Comparison of ENCODE assay signal across 16 cellular contexts in genomic region chr21:45898781-45899180, GRCh38.
DNase-seq lines count a peak whose midpoint lies in the region; ATAC-seq, FAIRE-seq and TF ChIP-seq lines count a peak whose summit lies in the region.
"Had no signal": no experiment of that assay in that cellular context is flagged by ENCODE, and none has a peak within 500 bp of the region (broad histone marks: within the 10 kb centered on the region; RNA-seq: fewer than 3 reads in every experiment).

No MANE protein-coding gene starts in this region.

- peak overlapping the region in 1 of 2 experiments; percentile 7 for H3K14ac ChIP-seq in mesenchymal stem cell (ENCODE audit: low read length in 2 of 2)

- H2BK15ac ChIP-seq in mesenchymal stem cell (ENCODE audit: low read depth, poor library complexity, severe bottlenecking) = no peak overlapping the region

- H3K79me2 ChIP-seq in HepG2 (ENCODE audit: insufficient read depth, low read length) = no peaks in the 10 kb centered on the region

- ATAC-seq in right lobe of liver = no peak
- no peak for ATAC-seq in HepG2
- ATAC-seq in aorta (ENCODE audit: low FRiP score) = no peak
- no peak for ATAC-seq in HG03565 (IDR thresholded peaks at IDR 0.05; ENCODE audit: unreplicated experiment)

- BruUV-seq in HepG2 (replicated peaks; lab: Mats Ljungman, UMichigan) = no TSS peak

- no peak overlapping the region for H3K27ac ChIP-seq in right lobe of liver
- no peak overlapping the region for H3K27ac ChIP-seq in HepG2 (ENCODE audit: extremely low read length, insufficient read depth, low read length)
- no peak overlapping the region for H3K27ac ChIP-seq in mesenchymal stem cell (ENCODE audit: low read length, poor library complexity, severe bottlenecking)
- H3K27ac ChIP-seq in aorta (ENCODE audit: low read depth in 1 of 2, low read length in 2 of 2) = no peak overlapping the region
- H3K27ac ChIP-seq: C4-2B had no signal

- H3K4me3 ChIP-seq in right lobe of liver (no peak overlapping the region), HepG2 (replicated peaks in 1 of 3; ENCODE audit: insufficient read depth in 1 of 3, low read depth in 2 of 3, low read length in 3 of 3) (no peak overlapping the region), mesenchymal stem cell (ENCODE audit: insufficient read depth in 1 of 2, low read depth in 1 of 2, low read length in 2 of 2) (no peak overlapping the region), aorta (ENCODE audit: low read length in 2 of 2) (no peak overlapping the region)
- H3K4me3 ChIP-seq: HAP-1 had no signal

- no peaks in the 10 kb centered on the region for H3K27me3 ChIP-seq in right lobe of liver
- H3K27me3 ChIP-seq in HepG2 (ENCODE audit: control insufficient read depth in 1 of 2, insufficient read depth in 2 of 2, low read length in 2 of 2) = peaks cover 8 to 66% of the 10 kb centered on the region in 2 experiments
- H3K27me3 ChIP-seq in mesenchymal stem cell (ENCODE audit: control insufficient read depth in 1 of 2, insufficient read depth in 1 of 2, low read length in 2 of 2) = no peaks in the 10 kb centered on the region
- no peaks in the 10 kb centered on the region for H3K27me3 ChIP-seq in aorta (ENCODE audit: control insufficient read depth in 1 of 2, insufficient read depth in 2 of 2, low read length in 1 of 2)
- H3K27me3 ChIP-seq: BE2C had no signal

- no peak for FAIRE-seq in HepG2 (lab: Jason Lieb, UNC)
- FAIRE-seq: A204.1, G401.6, GM12891, H1 had no signal

- H2BK5ac ChIP-seq in mesenchymal stem cell (ENCODE audit: low read depth, low read length, poor library complexity, severe bottlenecking) = no peak overlapping the region

- no peak overlapping the region for H3K18ac ChIP-seq in mesenchymal stem cell (ENCODE audit: low read depth in 1 of 2, low read length in 2 of 2)

- TF ChIP-seq POLR2A in right lobe of liver (IDR thresholded peaks at IDR 0.05) (no peak), HepG2 (IDR thresholded peaks at IDR 0.05; ENCODE audit: insufficient read depth in 1 of 2, low read depth in 2 of 2, low read length in 2 of 2) (no peak)

- no peak overlapping the region for H2AFZ ChIP-seq in HepG2 (ENCODE audit: low read length)
- no peak overlapping the region for H2AFZ ChIP-seq in mesenchymal stem cell (ENCODE audit: low read depth, low read length)

- H3K23ac ChIP-seq in mesenchymal stem cell (ENCODE audit: low read length in 2 of 2) = no peak overlapping the region

- intact Hi-C loops in right lobe of liver (cut with DNase I) = no loop called here
- intact Hi-C loops in HepG2 (cut with micrococcal nuclease; ENCODE audit: unreplicated experiment) = no loop called here
- intact Hi-C loops in aorta (cut with DNase I) = no loop called here

- no peaks in the 10 kb centered on the region for H3K79me1 ChIP-seq in mesenchymal stem cell (replicated peaks; ENCODE audit: low read length, poor library complexity, severe bottlenecking)

- H4K91ac ChIP-seq in mesenchymal stem cell (ENCODE audit: low read length) = peak overlapping the region; percentile 25

- H3K4ac ChIP-seq in mesenchymal stem cell (ENCODE audit: low read depth in 1 of 2, low read length in 2 of 2) = no peak overlapping the region

- CTCF ChIA-PET in HepG2 (lab: Yijun Ruan, JAX; ENCODE audit: low intra/inter-chr PET ratio, low total read pairs) = no interaction called here

- TF ChIP-seq EP300 in HepG2 (IDR thresholded peaks at IDR 0.05; ENCODE audit: low read depth in 2 of 2, low read length in 2 of 2) = no peak
- TF ChIP-seq EP300 in HepG2 (CRISPR knock-in tag; IDR thresholded peaks at IDR 0.05; ENCODE audit: borderline replicate concordance) = no peak

- H2AK5ac ChIP-seq in mesenchymal stem cell (ENCODE audit: low read length, severe bottlenecking) = no peak overlapping the region

- no peak for TF ChIP-seq RAD21 in HepG2 (CRISPR knock-in tag; IDR thresholded peaks at IDR 0.05)

- 60% methylated on average over 23 of the region's 24 CpGs for WGBS in right lobe of liver (ENCODE audit: insufficient coverage, low coverage, low lambda C conversion rate, missing lambda C conversion rate)
- 25% methylated on average over 22 of the region's 24 CpGs for WGBS in HepG2 (ENCODE audit: low lambda C conversion rate)
- WGBS in mesenchymal stem cell = 91% methylated on average over 24 of the region's 24 CpGs
- 91 to 93% methylated on average over 24 of the region's 24 CpGs for WGBS in aorta, 2 donors

- H4K8ac ChIP-seq in mesenchymal stem cell (ENCODE audit: low read length) = no peak overlapping the region

- TF ChIP-seq CTCF in right lobe of liver (IDR thresholded peaks at IDR 0.05) (no peak), HepG2 (CRISPR knock-in tag; IDR thresholded peaks at IDR 0.05) (no peak)

- H2BK12ac ChIP-seq in mesenchymal stem cell (ENCODE audit: low read length in 2 of 2) = peak overlapping the region in 1 of 2 experiments; percentile 32

- H3K9ac ChIP-seq in HepG2 (ENCODE audit: insufficient read depth, low read depth, low read length) (no peak overlapping the region), mesenchymal stem cell (ENCODE audit: low read length) (no peak overlapping the region)

- H3K9me3 ChIP-seq in right lobe of liver = no peaks in the 10 kb centered on the region
- no peaks in the 10 kb centered on the region for H3K9me3 ChIP-seq in HepG2 (ENCODE audit: low read length)
- H3K9me3 ChIP-seq in mesenchymal stem cell (ENCODE audit: control insufficient read depth, low read length) = no peaks in the 10 kb centered on the region
- no peaks in the 10 kb centered on the region for H3K9me3 ChIP-seq in aorta (ENCODE audit: control insufficient read depth, low read length)
- H3K9me3 ChIP-seq: BE2C, HAP-1 had no signal

- DNase-seq in right lobe of liver (peak in 2 of 3 donors; percentile 2 to 36), HepG2 (ENCODE audit: low spot score) (no peak), cerebellar nuclear complex (lab: John Stamatoyannopoulos, UW) (peak; percentile 34 to 61), mesenchymal stem cell (no peak), aorta (peak; percentile 29 to 66), T1000 (lab: John Stamatoyannopoulos, UW) (no peak)
- DNase-seq: BE2C; CD4-positive, alpha-beta memory T cell; DMS79 had no signal

- no peak overlapping the region for H3K4me2 ChIP-seq in HepG2 (ENCODE audit: low read depth, low read length)
- no peak overlapping the region for H3K4me2 ChIP-seq in mesenchymal stem cell (ENCODE audit: low read length, poor library complexity, severe bottlenecking)

- POLR2A ChIA-PET in HepG2 (lab: Yijun Ruan, JAX) = no interaction called here

- H3K4me1 ChIP-seq in right lobe of liver (no peaks in the 10 kb centered on the region), HepG2 (ENCODE audit: insufficient read depth, low read length) (no peaks in the 10 kb centered on the region), mesenchymal stem cell (ENCODE audit: control insufficient read depth, insufficient read depth, low read depth, low read length) (peaks cover 31% of the 10 kb centered on the region), aorta (ENCODE audit: control insufficient read depth in 1 of 2, insufficient read depth in 2 of 2, low read length in 2 of 2) (no peaks in the 10 kb centered on the region)
- H3K4me1 ChIP-seq: HAP-1 had no signal

- H4K20me1 ChIP-seq in HepG2 (ENCODE audit: insufficient read depth, low read length) = no peaks in the 10 kb centered on the region

- H3K36me3 ChIP-seq in right lobe of liver (no peaks in the 10 kb centered on the region), HepG2 (replicated peaks in 1 of 2; ENCODE audit: control insufficient read depth in 1 of 2, insufficient read depth in 2 of 2, low read length in 2 of 2) (no peaks in the 10 kb centered on the region), mesenchymal stem cell (ENCODE audit: control insufficient read depth in 1 of 2, insufficient read depth in 2 of 2, low read depth in 1 of 2, low read length in 2 of 2) (peaks cover 16 to 21% of the 10 kb centered on the region in 2 experiments), aorta (ENCODE audit: control insufficient read depth in 1 of 2, insufficient read depth in 2 of 2, low read length in 1 of 2) (no peaks in the 10 kb centered on the region)
- H3K36me3 ChIP-seq: HAP-1 had no signal

- in situ Hi-C loops in HepG2 (cut with HindIII; ENCODE audit: extremely low pct_ligation_motif_present, low pct_unique_long_range_greater_than_20kb) = no loop called here

- H2BK120ac ChIP-seq in mesenchymal stem cell (ENCODE audit: low read depth, low read length) = no peak overlapping the region

TF ChIP-seq in HepG2, 621 proteins besides CTCF, POLR2A, EP300 and RAD21 (continues in another document):
- TF ChIP-seq PHB2 (IDR thresholded peaks at IDR 0.05; ENCODE audit: partially characterized antibody) (no peak), GMEB2 (CRISPR knock-in tag; IDR thresholded peaks at IDR 0.05; ENCODE audit: low read depth) (no peak), NFYC (CRISPR knock-in tag; IDR thresholded peaks at IDR 0.05) (no peak), NR2C2 (CRISPR knock-in tag; IDR thresholded peaks at IDR 0.05; ENCODE audit: borderline replicate concordance) (no peak), ZFYVE20 (CRISPR knock-in tag; IDR thresholded peaks at IDR 0.05; ENCODE audit: borderline replicate concordance, low read depth) (no peak), KLF6 (CRISPR knock-in tag; IDR thresholded peaks at IDR 0.05) (no peak), KMT2A (CRISPR knock-in tag; IDR thresholded peaks at IDR 0.05) (no peak), ZNF709 (CRISPR knock-in tag; IDR thresholded peaks at IDR 0.05) (no peak), STAT5B (CRISPR knock-in tag; IDR thresholded peaks at IDR 0.05) (no peak)
- TF ChIP-seq, protein P1, sequence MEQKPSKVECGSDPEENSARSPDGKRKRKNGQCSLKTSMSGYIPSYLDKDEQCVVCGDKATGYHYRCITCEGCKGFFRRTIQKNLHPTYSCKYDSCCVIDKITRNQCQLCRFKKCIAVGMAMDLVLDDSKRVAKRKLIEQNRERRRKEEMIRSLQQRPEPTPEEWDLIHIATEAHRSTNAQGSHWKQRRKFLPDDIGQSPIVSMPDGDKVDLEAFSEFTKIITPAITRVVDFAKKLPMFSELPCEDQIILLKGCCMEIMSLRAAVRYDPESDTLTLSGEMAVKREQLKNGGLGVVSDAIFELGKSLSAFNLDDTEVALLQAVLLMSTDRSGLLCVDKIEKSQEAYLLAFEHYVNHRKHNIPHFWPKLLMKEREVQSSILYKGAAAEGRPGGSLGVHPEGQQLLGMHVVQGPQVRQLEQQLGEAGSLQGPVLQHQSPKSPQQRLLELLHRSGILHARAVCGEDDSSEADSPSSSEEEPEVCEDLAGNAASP (CRISPR knock-in tag; IDR thresholded peaks at IDR 0.05; ENCODE audit: borderline replicate concordance) = no peak

Comparison
In these comparisons a context has a peak if more than half of its experiments do, and no peak if none do; other contexts are left out.
1. DNase-seq: peak in right lobe of liver (2 of 3), cerebellar nuclear complex (2 of 2) and aorta (2 of 2); none in HepG2 (single experiment), mesenchymal stem cell (single experiment) and T1000 (single experiment).